Comparison of ENCODE assay signal across 24 cellular contexts in genomic region chr18:10124071-10124470, GRCh38.
"Had no signal": no experiment of that assay in that cellular context is flagged by ENCODE, and none has a peak within 500 bp of the region (broad histone marks: within the 10 kb centered on the region; RNA-seq: fewer than 3 reads in every experiment).

No MANE protein-coding gene starts in this region.

- H3K9me3 ChIP-seq: suprapubic skin had no signal

- H3K27me3 Mint-ChIP-seq: activated naive CD8-positive, alpha-beta T cell had no signal

- H3K27me3 ChIP-seq: spleen, suprapubic skin, tibial nerve had no signal

- H3K27ac ChIP-seq: parathyroid adenoma, spleen, suprapubic skin, tibial nerve had no signal

- DNase-seq: activated CD8-positive, alpha-beta memory T cell treated with anti-CD3 and anti-CD28 coated beads, Interleukin-2, amount 10 ng/mL, durations not matched to agents 7 days and 5 days; activated CD8-positive, alpha-beta T cell treated with anti-CD3 and anti-CD28 coated beads, Interleukin-2, amount 10 ng/mL, durations not matched to agents 7 days and 5 days; activated naive CD4-positive, alpha-beta T cell treated with Interleukin-2 at 50 U/mL for 16 hours; activated T-cell treated with anti-CD3 and anti-CD28 coated beads, Interleukin-2, amount 50 U/mL, for 48 hours; anterior cingulate cortex; cerebellar nuclear complex; cortex of kidney; endodermal cell; foreskin fibroblast; head of caudate nucleus; hippocampal formation; kidney; left colon; occipital lobe; right cardiac atrium; spleen; stimulated activated naive CD4-positive, alpha-beta T cell; T-helper 2 cell had no signal

- H3K27ac Mint-ChIP-seq: activated CD8-positive, alpha-beta memory T cell treated with anti-CD3 and anti-CD28 coated beads, Interleukin-2, amount 10 ng/mL, durations not matched to agents 7 days and 5 days; activated CD8-positive, alpha-beta T cell treated with anti-CD3 and anti-CD28 coated beads, Interleukin-2, amount 10 ng/mL, durations not matched to agents 7 days and 5 days; activated naive CD8-positive, alpha-beta T cell; endodermal cell; WTC11 had no signal

- ATAC-seq: activated CD8-positive, alpha-beta memory T cell treated with anti-CD3 and anti-CD28 coated beads, Interleukin-2, amount 10 ng/mL, durations not matched to agents 7 days and 5 days; activated CD8-positive, alpha-beta T cell treated with anti-CD3 and anti-CD28 coated beads, Interleukin-2, amount 10 ng/mL, durations not matched to agents 7 days and 5 days; esophagus mucosa; left colon; right cardiac atrium had no signal

- H3K4me3 ChIP-seq: spleen, suprapubic skin, tibial nerve had no signal

- H3K4me3 Mint-ChIP-seq: activated CD8-positive, alpha-beta memory T cell treated with anti-CD3 and anti-CD28 coated beads, Interleukin-2, amount 10 ng/mL, durations not matched to agents 7 days and 5 days; activated CD8-positive, alpha-beta T cell treated with anti-CD3 and anti-CD28 coated beads, Interleukin-2, amount 10 ng/mL, durations not matched to agents 7 days and 5 days; activated naive CD8-positive, alpha-beta T cell; endodermal cell; WTC11 had no signal

- H3K36me3 Mint-ChIP-seq: activated CD8-positive, alpha-beta memory T cell treated with anti-CD3 and anti-CD28 coated beads, Interleukin-2, amount 10 ng/mL, durations not matched to agents 7 days and 5 days; activated naive CD8-positive, alpha-beta T cell had no signal

- H3K36me3 ChIP-seq: spleen, suprapubic skin, tibial nerve had no signal
